1 cellular context compared by ENCODE assay signal in the genomic region with DNA sequence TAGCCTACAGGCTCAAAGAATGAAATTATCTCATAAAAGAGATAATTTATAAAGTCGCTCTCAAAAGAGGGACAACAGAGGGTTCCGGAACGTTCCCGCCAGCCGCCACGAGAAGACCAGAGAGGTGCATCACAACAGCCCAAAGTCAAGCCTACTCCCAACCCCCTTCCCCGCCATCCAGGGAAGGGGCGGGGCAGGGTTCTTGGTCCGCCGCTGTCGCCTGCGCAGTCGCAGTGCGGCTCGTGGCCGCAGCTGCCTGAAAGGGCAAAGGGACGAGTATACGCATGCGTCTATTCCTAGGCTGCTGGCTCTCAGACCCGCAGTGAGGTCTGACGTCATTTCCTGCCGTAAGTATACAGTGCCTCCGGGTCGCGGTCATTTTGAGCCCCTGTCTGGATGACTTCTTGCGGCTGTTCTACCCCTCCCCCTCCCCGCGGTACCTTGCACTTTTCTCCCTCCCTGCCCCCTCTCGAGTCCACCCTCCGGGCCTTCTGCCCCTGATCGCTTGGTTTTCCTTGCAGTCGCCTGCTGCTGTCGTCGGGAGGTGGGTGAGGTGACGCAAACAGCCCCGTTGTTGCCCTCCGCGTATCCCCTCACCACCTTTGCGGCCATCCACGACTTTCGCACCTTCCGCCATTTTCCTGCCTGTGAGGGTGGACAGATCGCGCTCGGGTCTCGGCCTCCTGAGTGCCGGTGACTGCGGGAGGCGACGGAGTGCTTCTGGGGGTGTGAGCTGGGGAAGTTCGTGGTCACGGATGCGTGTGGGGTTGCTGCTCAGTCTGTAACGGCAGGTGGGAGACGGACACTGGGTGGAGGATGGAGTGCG.
TF ChIP-seq lines count a peak whose summit lies in the region.

A gene with protein sequence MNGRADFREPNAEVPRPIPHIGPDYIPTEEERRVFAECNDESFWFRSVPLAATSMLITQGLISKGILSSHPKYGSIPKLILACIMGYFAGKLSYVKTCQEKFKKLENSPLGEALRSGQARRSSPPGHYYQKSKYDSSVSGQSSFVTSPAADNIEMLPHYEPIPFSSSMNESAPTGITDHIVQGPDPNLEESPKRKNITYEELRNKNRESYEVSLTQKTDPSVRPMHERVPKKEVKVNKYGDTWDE (plus strand): TSS at position 383 of the 826 bp plus-strand sequence. CDS start 1,537 bp downstream, outside the sequence.

TF ChIP-seq in K562, 482 proteins besides CTCF, POLR2A, EP300 and RAD21 (continued from another document and continues in another):
- TF ChIP-seq HNRNPL (IDR thresholded peaks at IDR 0.05; ENCODE audit: low read depth, low read length) (no peak), NR2C1 (IDR thresholded peaks at IDR 0.05) (peak; percentile 98), NR2C1 (tag; IDR thresholded peaks at IDR 0.05) (peak; percentile 98), ZNF398 (CRISPR knock-in tag; IDR thresholded peaks at IDR 0.05) (no peak), CREB5 (CRISPR knock-in tag; IDR thresholded peaks at IDR 0.05) (no peak), CREBBP (IDR thresholded peaks at IDR 0.05; ENCODE audit: low read depth, low read length) (no peak), NR2C2 (CRISPR knock-in tag; IDR thresholded peaks at IDR 0.05) (peak; percentile 97), NR2C2 (tag; IDR thresholded peaks at IDR 0.05) (peak; percentile 100), CBFA2T2 (conservative IDR thresholded peaks at IDR 0.05) (no peak), PCBP2 (IDR thresholded peaks at IDR 0.05; ENCODE audit: low read depth, low read length, poor library complexity, severe bottlenecking) (no peak), BRF1 (IDR thresholded peaks at IDR 0.05; ENCODE audit: borderline replicate concordance, extremely low read depth, insufficient read length) (no peak), CREB1 (IDR thresholded peaks at IDR 0.05) (peak; percentile 88), CREB1 (CRISPR knock-in tag; IDR thresholded peaks at IDR 0.05) (peak; percentile 90), SAFB (IDR thresholded peaks at IDR 0.05; ENCODE audit: borderline replicate concordance, low read depth, low read length) (no peak; the same call in 1 of the 2 replicates), HNRNPUL1 (IDR thresholded peaks at IDR 0.05; ENCODE audit: low read length) (no peak), RBM34 (IDR thresholded peaks at IDR 0.05; ENCODE audit: borderline replicate concordance, insufficient read depth, low read length) (no peak), ZFX (CRISPR knock-in tag; IDR thresholded peaks at IDR 0.05) (peak; percentile 96), FOXK2 (conservative IDR thresholded peaks at IDR 0.05 in 1 of 2, IDR thresholded peaks at IDR 0.05 in 1 of 2; ENCODE audit: low read depth in 2 of 2) (peak; percentile 81 to 82), FOXM1 (IDR thresholded peaks at IDR 0.05; ENCODE audit: low read depth) (no peak), FOXM1 (CRISPR knock-in tag; IDR thresholded peaks at IDR 0.05; ENCODE audit: low read depth) (peak; percentile 73; the same call in 1 of the 2 replicates), RFX7 (CRISPR knock-in tag; IDR thresholded peaks at IDR 0.05) (no peak), KLF13 (tag; IDR thresholded peaks at IDR 0.05; ENCODE audit: borderline replicate concordance, low read depth) (peak; percentile 90; the same call in 1 of the 2 replicates), KLF1 (tag; IDR thresholded peaks at IDR 0.05) (no peak), FOXP1 (CRISPR knock-in tag; IDR thresholded peaks at IDR 0.05) (no peak; the same call in 1 of the 2 replicates), ARID1B (IDR thresholded peaks at IDR 0.05) (peak; percentile 62), ZNF318 (IDR thresholded peaks at IDR 0.05; ENCODE audit: borderline replicate concordance in 1 of 2, low read depth in 1 of 2) (no peak), ZNF175 (CRISPR knock-in tag; IDR thresholded peaks at IDR 0.05; ENCODE audit: low read depth) (peak; percentile 92), PHF8 (IDR thresholded peaks at IDR 0.05; ENCODE audit: borderline replicate concordance, low read length) (peak; percentile 87), ZSCAN29 (IDR thresholded peaks at IDR 0.05) (no peak), TAF15 (IDR thresholded peaks at IDR 0.05; ENCODE audit: low read depth, low read length) (no peak), ZNF76 (CRISPR knock-in tag; IDR thresholded peaks at IDR 0.05; ENCODE audit: borderline replicate concordance) (no peak), ZNF507 (tag; conservative IDR thresholded peaks at IDR 0.05) (no peak), LCOR (CRISPR knock-in tag; IDR thresholded peaks at IDR 0.05) (no peak; the same call in 1 of the 2 replicates), ZNF75A (CRISPR knock-in tag; IDR thresholded peaks at IDR 0.05) (no peak), MAZ (CRISPR knock-in tag; conservative IDR thresholded peaks at IDR 0.05 in 1 of 2, IDR thresholded peaks at IDR 0.05 in 1 of 2) (peak; percentile 56 to 78), TAL1 (IDR thresholded peaks at IDR 0.05) (peak; percentile 15; the same call in 1 of the 2 replicates), CBFB (CRISPR knock-in tag; IDR thresholded peaks at IDR 0.05) (peak; percentile 91; the same call in 1 of the 2 replicates), ID3 (CRISPR knock-in tag; IDR thresholded peaks at IDR 0.05) (no peak), ID3 (tag; IDR thresholded peaks at IDR 0.05) (peak; percentile 69; the same call in 1 of the 2 replicates), CAMTA2 (CRISPR knock-in tag; conservative IDR thresholded peaks at IDR 0.05) (no peak), ZNF780A (CRISPR knock-in tag; IDR thresholded peaks at IDR 0.05) (no peak), U2AF1 (optimal IDR thresholded peaks at IDR 0.05; ENCODE audit: low read depth, low read length) (no peak), MAFG (tag; conservative IDR thresholded peaks at IDR 0.05) (no peak), NFXL1 (CRISPR knock-in tag; IDR thresholded peaks at IDR 0.05) (no peak), TAF7 (tag; IDR thresholded peaks at IDR 0.05) (peak; percentile 98), BACH1 (tag; IDR thresholded peaks at IDR 0.05) (no peak)
- TF ChIP-seq, protein P1, sequence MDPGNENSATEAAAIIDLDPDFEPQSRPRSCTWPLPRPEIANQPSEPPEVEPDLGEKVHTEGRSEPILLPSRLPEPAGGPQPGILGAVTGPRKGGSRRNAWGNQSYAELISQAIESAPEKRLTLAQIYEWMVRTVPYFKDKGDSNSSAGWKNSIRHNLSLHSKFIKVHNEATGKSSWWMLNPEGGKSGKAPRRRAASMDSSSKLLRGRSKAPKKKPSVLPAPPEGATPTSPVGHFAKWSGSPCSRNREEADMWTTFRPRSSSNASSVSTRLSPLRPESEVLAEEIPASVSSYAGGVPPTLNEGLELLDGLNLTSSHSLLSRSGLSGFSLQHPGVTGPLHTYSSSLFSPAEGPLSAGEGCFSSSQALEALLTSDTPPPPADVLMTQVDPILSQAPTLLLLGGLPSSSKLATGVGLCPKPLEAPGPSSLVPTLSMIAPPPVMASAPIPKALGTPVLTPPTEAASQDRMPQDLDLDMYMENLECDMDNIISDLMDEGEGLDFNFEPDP (CRISPR knock-in tag; IDR thresholded peaks at IDR 0.05), result no peak
- TF ChIP-seq, protein P2, sequence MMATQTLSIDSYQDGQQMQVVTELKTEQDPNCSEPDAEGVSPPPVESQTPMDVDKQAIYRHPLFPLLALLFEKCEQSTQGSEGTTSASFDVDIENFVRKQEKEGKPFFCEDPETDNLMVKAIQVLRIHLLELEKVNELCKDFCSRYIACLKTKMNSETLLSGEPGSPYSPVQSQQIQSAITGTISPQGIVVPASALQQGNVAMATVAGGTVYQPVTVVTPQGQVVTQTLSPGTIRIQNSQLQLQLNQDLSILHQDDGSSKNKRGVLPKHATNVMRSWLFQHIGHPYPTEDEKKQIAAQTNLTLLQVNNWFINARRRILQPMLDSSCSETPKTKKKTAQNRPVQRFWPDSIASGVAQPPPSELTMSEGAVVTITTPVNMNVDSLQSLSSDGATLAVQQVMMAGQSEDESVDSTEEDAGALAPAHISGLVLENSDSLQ (IDR thresholded peaks at IDR 0.05), result peak; percentile 77
- TF ChIP-seq, protein P3, sequence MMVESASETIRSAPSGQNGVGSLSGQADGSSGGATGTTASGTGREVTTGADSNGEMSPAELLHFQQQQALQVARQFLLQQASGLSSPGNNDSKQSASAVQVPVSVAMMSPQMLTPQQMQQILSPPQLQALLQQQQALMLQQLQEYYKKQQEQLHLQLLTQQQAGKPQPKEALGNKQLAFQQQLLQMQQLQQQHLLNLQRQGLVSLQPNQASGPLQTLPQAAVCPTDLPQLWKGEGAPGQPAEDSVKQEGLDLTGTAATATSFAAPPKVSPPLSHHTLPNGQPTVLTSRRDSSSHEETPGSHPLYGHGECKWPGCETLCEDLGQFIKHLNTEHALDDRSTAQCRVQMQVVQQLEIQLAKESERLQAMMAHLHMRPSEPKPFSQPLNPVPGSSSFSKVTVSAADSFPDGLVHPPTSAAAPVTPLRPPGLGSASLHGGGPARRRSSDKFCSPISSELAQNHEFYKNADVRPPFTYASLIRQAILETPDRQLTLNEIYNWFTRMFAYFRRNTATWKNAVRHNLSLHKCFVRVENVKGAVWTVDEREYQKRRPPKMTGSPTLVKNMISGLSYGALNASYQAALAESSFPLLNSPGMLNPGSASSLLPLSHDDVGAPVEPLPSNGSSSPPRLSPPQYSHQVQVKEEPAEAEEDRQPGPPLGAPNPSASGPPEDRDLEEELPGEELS (CRISPR knock-in tag; IDR thresholded peaks at IDR 0.05; ENCODE audit: borderline replicate concordance), result no peak
